ENCODE assay signal across 20 cellular contexts in the genomic region with DNA sequence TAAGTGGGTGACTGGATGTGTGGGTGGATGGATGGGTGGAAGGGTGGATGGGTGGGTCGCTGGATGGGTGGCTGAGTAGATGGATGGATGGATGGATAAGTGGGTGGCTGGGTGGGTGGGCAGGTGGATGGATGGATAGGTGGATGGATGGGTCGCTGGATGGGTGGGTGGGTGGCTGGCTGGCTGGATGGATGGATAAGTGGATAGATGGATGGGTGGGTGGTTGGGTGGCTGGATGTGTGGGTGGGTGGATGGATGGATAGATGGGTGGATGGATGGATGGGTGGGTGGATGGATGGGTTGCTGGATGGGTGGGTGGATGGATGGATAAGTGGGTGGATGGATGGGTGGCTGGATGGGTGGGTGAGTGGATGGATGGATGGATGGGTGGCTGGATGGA. TPM values are rescaled to one million over a fixed set of nuclear protein-coding genes. Genes with fewer than 3 reads are reported as not detected.
DNase-seq lines count a peak whose midpoint lies in the region; ATAC-seq, FAIRE-seq and TF ChIP-seq lines count a peak whose summit lies in the region.
"Had no signal": no experiment of that assay in that cellular context is flagged by ENCODE, and none has a peak within 500 bp of the region (broad histone marks: within the 10 kb centered on the region; RNA-seq: fewer than 3 reads in every experiment).

No MANE protein-coding gene starts in this region.

- H3K36me3 Mint-ChIP-seq in osteocyte (ENCODE audit: unreplicated experiment) = no peaks in the 10 kb centered on the region
- H3K36me3 Mint-ChIP-seq in type B pancreatic cell = no peaks in the 10 kb centered on the region
- H3K36me3 Mint-ChIP-seq: CD4-positive, CD25-positive, alpha-beta regulatory T cell had no signal

- H3K27ac Mint-ChIP-seq in osteocyte (ENCODE audit: unreplicated experiment) (no peak overlapping the region), type B pancreatic cell (no peak overlapping the region)
- H3K27ac Mint-ChIP-seq: B cell; CD4-positive, CD25-positive, alpha-beta regulatory T cell; GM23338; HFFc6 had no signal

- no peak for DNase-seq in HTR-8/SVneo (ENCODE audit: insufficient read length, low spot score)
- DNase-seq in K562 (ENCODE audit: extremely low read depth in 1 of 4, low spot score in 3 of 4) = no peak
- DNase-seq in osteocyte (ENCODE audit: extremely low spot score, unreplicated experiment) = peak; percentile 42
- peak; percentile 34 for DNase-seq in type B pancreatic cell (ENCODE audit: extremely low spot score, unreplicated experiment)
- DNase-seq in NCI-H1105 (lab: John Stamatoyannopoulos, UW) = no peak
- DNase-seq in BE2C = no peak
- DNase-seq in RPMI8226 = no peak
- no peak for DNase-seq in D341Med (ENCODE audit: low spot score)
- DNase-seq: C1 segment of cervical spinal cord; Caco-2; CD4-positive, CD25-positive, alpha-beta regulatory T cell; DMS79 treated with DMSO at 0.1 percent for 48 hours; HCEC 1CT; HFFc6 had no signal

- H3K4me3 ChIP-seq in K562 (no peak overlapping the region), BE2C (ENCODE audit: low read depth, low read length) (no peak overlapping the region)
- H3K4me3 ChIP-seq: GM12878, GM23338 had no signal

- no peak for ATAC-seq in K562
- ATAC-seq: GM12878, GM23338, HepG2 had no signal

- H3K4me3 Mint-ChIP-seq in osteocyte (ENCODE audit: unreplicated experiment) = no peak overlapping the region
- H3K4me3 Mint-ChIP-seq in type B pancreatic cell = no peak overlapping the region
- H3K4me3 Mint-ChIP-seq: B cell; CD4-positive, CD25-positive, alpha-beta regulatory T cell; GM23338; HFFc6 had no signal

- no peak overlapping the region for H2AFZ ChIP-seq in K562 (ENCODE audit: low read depth, low read length)
- H2AFZ ChIP-seq: GM23338 had no signal

- intact Hi-C loops in K562 (cut with micrococcal nuclease) = no loop called here

- peaks cover 4% of the 10 kb centered on the region for H3K9me3 Mint-ChIP-seq in osteocyte (ENCODE audit: unreplicated experiment)
- no peaks in the 10 kb centered on the region for H3K9me3 Mint-ChIP-seq in type B pancreatic cell
- H3K9me3 Mint-ChIP-seq: GM23338 had no signal

- in situ Hi-C loops in K562 (cut with MboI) = no loop called here

- TF ChIP-seq EP300 in K562 (IDR thresholded peaks at IDR 0.05; ENCODE audit: low read length) = no peak

- TF ChIP-seq RAD21 in K562 (CRISPR knock-in tag; conservative IDR thresholded peaks at IDR 0.05 in 1 of 2, IDR thresholded peaks at IDR 0.05 in 1 of 2) = no peak

- TF ChIP-seq POLR2A in K562 (conservative IDR thresholded peaks at IDR 0.05) = no peak

- POLR2A ChIA-PET in K562 (lab: Yijun Ruan, JAX) = no interaction called here

- H3K9me3 ChIP-seq in K562 (replicated peaks; ENCODE audit: control insufficient read depth, insufficient read depth, low read depth, low read length) (no peaks in the 10 kb centered on the region), BE2C (no peaks in the 10 kb centered on the region; the same call in 1 of the 2 replicates)
- H3K9me3 ChIP-seq: Caco-2 had no signal

- no peak overlapping the region for H3K4me2 ChIP-seq in K562 (ENCODE audit: insufficient read depth, low read length)
- H3K4me2 ChIP-seq: GM23338, KMS-11 had no signal

- CTCF ChIA-PET in K562 (lab: Yijun Ruan, JAX; ENCODE audit: low intra/inter-chr PET ratio) = no interaction called here

- WGBS in K562 (ENCODE audit: insufficient coverage, low coverage, missing lambda C conversion rate) = 0% methylated on average over 1 of the region's 2 CpGs

- no peak overlapping the region for H3K27ac ChIP-seq in K562 (ENCODE audit: extremely low read depth, low read depth, low read length)
- H3K27ac ChIP-seq: KMS-11 had no signal

- H3K4me1 ChIP-seq in K562 (replicated peaks in 1 of 2; ENCODE audit: control insufficient read depth in 2 of 2, insufficient read depth in 2 of 2, low read length in 2 of 2) (no peaks in the 10 kb centered on the region), BE2C (no peaks in the 10 kb centered on the region)
- H3K4me1 ChIP-seq: Caco-2 had no signal

- peaks cover 33 to 66% of the 10 kb centered on the region in 2 experiments; a peak in 4 of 5 replicates for H3K27me3 ChIP-seq in K562 (ENCODE audit: control insufficient read depth in 2 of 2, insufficient read depth in 2 of 2, low read length in 2 of 2)
- peaks cover 5% of the 10 kb centered on the region; the same call in 1 of the 2 replicates for H3K27me3 ChIP-seq in BE2C

- BruUV-seq in K562 (replicated peaks; lab: Mats Ljungman, UMichigan) = no TSS peak

- H3K79me2 ChIP-seq in K562 (ENCODE audit: control insufficient read depth, insufficient read depth, low read length) = no peaks in the 10 kb centered on the region

- peaks cover 16% of the 10 kb centered on the region for H3K27me3 Mint-ChIP-seq in osteocyte (ENCODE audit: unreplicated experiment)
- peaks cover 56% of the 10 kb centered on the region for H3K27me3 Mint-ChIP-seq in type B pancreatic cell

- no peak overlapping the region for H3K9ac ChIP-seq in K562 (ENCODE audit: insufficient read depth in 1 of 2, low read depth in 2 of 2, low read length in 2 of 2)
- H3K9ac ChIP-seq: KMS-11 had no signal

- no peak for TF ChIP-seq CTCF in K562 (IDR thresholded peaks at IDR 0.05 in 2 of 3, conservative IDR thresholded peaks at IDR 0.05 in 1 of 3; ENCODE audit: insufficient read depth in 2 of 3, low read depth in 1 of 3, low read length in 3 of 3)
- no peak for TF ChIP-seq CTCF in osteocyte (IDR thresholded peaks at IDR 0.05)
- TF ChIP-seq CTCF in type B pancreatic cell (conservative IDR thresholded peaks at IDR 0.05) = no peak
- TF ChIP-seq CTCF in BE2C (IDR thresholded peaks at IDR 0.05; ENCODE audit: low read depth, low read length) = no peak

- no peaks in the 10 kb centered on the region; the same call in 1 of the 2 replicates for H4K20me1 ChIP-seq in K562 (replicated peaks; ENCODE audit: control insufficient read depth, insufficient read depth, low read length)

- H3K4me1 Mint-ChIP-seq in osteocyte (ENCODE audit: unreplicated experiment) (no peaks in the 10 kb centered on the region), type B pancreatic cell (ENCODE audit: unreplicated experiment) (no peaks in the 10 kb centered on the region)
- H3K4me1 Mint-ChIP-seq: B cell; CD4-positive, CD25-positive, alpha-beta regulatory T cell had no signal

- H3K9me1 ChIP-seq in K562 (ENCODE audit: control insufficient read depth, insufficient read depth, low read length) = no peaks in the 10 kb centered on the region

- H3K36me3 ChIP-seq in K562 (ENCODE audit: control insufficient read depth, insufficient read depth, low read length) (no peaks in the 10 kb centered on the region), BE2C (no peaks in the 10 kb centered on the region)

- FAIRE-seq in HTR-8/SVneo (lab: Jason Lieb, UNC) (peak; percentile 88), K562 (lab: Jason Lieb, UNC) (no peak)
- FAIRE-seq: GM12878, H54, HepG2 had no signal

TF ChIP-seq in K562, 482 proteins besides CTCF, POLR2A, EP300 and RAD21:
- TF ChIP-seq, protein P1, sequence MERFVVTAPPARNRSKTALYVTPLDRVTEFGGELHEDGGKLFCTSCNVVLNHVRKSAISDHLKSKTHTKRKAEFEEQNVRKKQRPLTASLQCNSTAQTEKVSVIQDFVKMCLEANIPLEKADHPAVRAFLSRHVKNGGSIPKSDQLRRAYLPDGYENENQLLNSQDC (CRISPR knock-in tag; IDR thresholded peaks at IDR 0.05) = no peak
- TF ChIP-seq EGR1 (conservative IDR thresholded peaks at IDR 0.05) = peak; percentile 18

RNA-seq across cellular contexts. Expression of a gene that starts 27.3 kb away (rescaled TPM):
- 124 and 152 TPM in 2 replicates for total RNA-seq in K562 (2011; cell fraction: chromatin; rRNA removed; ENCODE audit: low replicate concordance)
- total RNA-seq in K562 (2011; cell fraction: nucleolus; rRNA removed) = 76.5 and 81.0 TPM in 2 replicates
- total RNA-seq in K562 (2011; cell fraction: nucleoplasm; rRNA removed) = 63.1 and 68.9 TPM in 2 replicates
- total RNA-seq in K562 (2014; rRNA removed) (17.6 and 27.4 TPM in 2 replicates), K562 (2014; rRNA removed; fragmentation: Illumina TruSeq; extraction: Trizol) (9.4 and 11.3 TPM in 2 replicates), K562 (2015; rRNA removed; fragmentation: Illumina TruSeq; extraction: Trizol) (16.3 and 17.4 TPM in 2 replicates), K562 (2021) (33.3 and 38.1 TPM in 2 replicates), osteocyte (5.4 and 7.6 TPM in 2 replicates), type B pancreatic cell (ENCODE audit: low replicate concordance) (14.2 and 27.8 TPM in 2 replicates)
- polyA plus RNA-seq in K562 (2011; rRNA removed) (14.0 and 17.8 TPM in 2 replicates), K562 (2014; fragmentation: Illumina TruSeq; extraction: Trizol) (14.2 and 15.2 TPM in 2 replicates), K562 (2014; fragmentation: Nextera tagmentation; extraction: Ambion mirVana) (1 to 10 TPM in 1 of 2 experiments, under 1 TPM in 1; 0.89 to 1.4 TPM), K562 (2014; rRNA removed) (19.9 and 28.6 TPM in 2 replicates)
- polyA plus RNA-seq in K562 (2011; cell fraction: cytosol; rRNA removed) = 11.8 and 15.1 TPM in 2 replicates
- 32.3 and 49.2 TPM in 2 replicates for polyA plus RNA-seq in K562 (2011; cell fraction: nucleus; rRNA removed)
- polyA plus RNA-seq in K562 (2012) = 15.2 and 20.5 TPM in 2 replicates
- polyA minus RNA-seq in K562 (2011; rRNA and poly(A)+ RNA removed) = 23.6 and 27.4 TPM in 2 replicates
- polyA minus RNA-seq in K562 (2011; cell fraction: cytosol; rRNA and poly(A)+ RNA removed) = 19.7 and 26.2 TPM in 2 replicates
- polyA minus RNA-seq in K562 (2011; cell fraction: nucleus; rRNA and poly(A)+ RNA removed) = 40.4 and 45.3 TPM in 2 replicates
- 5.6 TPM for polyA plus RNA-seq in BE2C (2012; ENCODE audit: insufficient read depth, insufficient read length, low read depth)

Comparison
In these comparisons a context has a peak if more than half of its experiments do, and no peak if none do; other contexts are left out.
1. DNase-seq: peak in osteocyte (single experiment) and type B pancreatic cell (single experiment); none in HTR-8/SVneo (single experiment), K562 (0 of 4), NCI-H1105 (single experiment), BE2C (single experiment), RPMI8226 (single experiment) and D341Med (single experiment).